8 cellular contexts compared by ENCODE assay signal in genomic region chr12:22627351-22627750, GRCh38. TPM values are rescaled to one million over a fixed set of nuclear protein-coding genes. Genes with fewer than 3 reads are reported as not detected.
DNase-seq lines count a peak whose midpoint lies in the region; ATAC-seq and TF ChIP-seq lines count a peak whose summit lies in the region.

No MANE protein-coding gene starts in this region.

- peak overlapping the region; percentile 49 to 61 for H3K4me3 Mint-ChIP-seq in CD14-positive monocyte
- H3K4me3 Mint-ChIP-seq in naive thymus-derived CD8-positive, alpha-beta T cell: peak overlapping the region; percentile 58 to 98 (median 78)

- peaks cover 7 to 10% of the 10 kb centered on the region in 2 donors for H3K36me3 Mint-ChIP-seq in CD14-positive monocyte
- peaks cover 0 to 15% (median 0%) of the 10 kb centered on the region in 3 donors for H3K36me3 Mint-ChIP-seq in naive thymus-derived CD8-positive, alpha-beta T cell

- no peak overlapping the region for H2AFZ ChIP-seq in Loucy (ENCODE audit: low read length)
- no peak overlapping the region for H2AFZ ChIP-seq in trophoblast cell (ENCODE audit: insufficient read depth, low read length, poor library complexity)

- H3K79me1 ChIP-seq in trophoblast cell (ENCODE audit: low read length): peaks cover 8% of the 10 kb centered on the region

- no peak overlapping the region for H4K12ac ChIP-seq in trophoblast cell (ENCODE audit: low read depth, low read length)

- H3K9me3 Mint-ChIP-seq in CD14-positive monocyte: peaks cover 0 to 2% (median 0%) of the 10 kb centered on the region in 7 donors
- no peaks in the 10 kb centered on the region for H3K9me3 Mint-ChIP-seq in naive thymus-derived CD8-positive, alpha-beta T cell

- no peak overlapping the region for H3K14ac ChIP-seq in trophoblast cell (ENCODE audit: low read length)

- H3K4me1 Mint-ChIP-seq in CD14-positive monocyte: peaks cover 40% of the 10 kb centered on the region
- peaks cover 18 to 65% (median 54%) of the 10 kb centered on the region in 4 donors for H3K4me1 Mint-ChIP-seq in naive thymus-derived CD8-positive, alpha-beta T cell

- H4K91ac ChIP-seq in trophoblast cell (ENCODE audit: low read depth, low read length): no peak overlapping the region

- no peak overlapping the region for H3K4ac ChIP-seq in trophoblast cell (ENCODE audit: low read depth, low read length)

- H3K27me3 ChIP-seq in Loucy (ENCODE audit: insufficient read depth, low read length, poor library complexity, severe bottlenecking): no peaks in the 10 kb centered on the region
- no peaks in the 10 kb centered on the region for H3K27me3 ChIP-seq in colonic mucosa
- no peaks in the 10 kb centered on the region for H3K27me3 ChIP-seq in trophoblast cell (ENCODE audit: insufficient read depth, low read length)

- intact Hi-C loops in CD14-positive monocyte (cut with micrococcal nuclease) (loop anchor here (5.0 kb wide), 1 partner anchor 85 kb away; the partner anchor contains the start of gene C2CD5 (in 2 of the 2)), colonic mucosa (cut with DNase I) (no loop called here)

- peak overlapping the region; percentile 20 for H3K27ac ChIP-seq in colonic mucosa
- no peak overlapping the region for H3K27ac ChIP-seq in trophoblast cell (ENCODE audit: low read depth, low read length)

- no peaks in the 10 kb centered on the region for H3F3A ChIP-seq in Loucy (ENCODE audit: low read depth)

- TF ChIP-seq CTCF in CD14-positive monocyte (IDR thresholded peaks at IDR 0.05) (no peak), Loucy (conservative IDR thresholded peaks at IDR 0.05; ENCODE audit: low read length) (no peak), colonic mucosa (IDR thresholded peaks at IDR 0.05) (no peak)

- no peak overlapping the region for H3K23ac ChIP-seq in trophoblast cell (ENCODE audit: low read length)

- peaks cover 70% of the 10 kb centered on the region for H4K20me1 ChIP-seq in Loucy (ENCODE audit: insufficient read depth, low read length, poor library complexity, severe bottlenecking)

- H3K4me2 ChIP-seq in Loucy (ENCODE audit: low read depth, low read length, poor library complexity, severe bottlenecking) (peak overlapping the region; percentile 94), trophoblast cell (ENCODE audit: low read length) (no peak overlapping the region)

- H3K4me3 ChIP-seq in Loucy (ENCODE audit: low read length, poor library complexity, severe bottlenecking) (peak overlapping the region; percentile 79), colonic mucosa (peak overlapping the region; percentile 66), trophoblast cell (ENCODE audit: low read depth, low read length) (no peak overlapping the region)

- DNase-seq in CD14-positive monocyte (ENCODE audit: low spot score): no peak
- DNase-seq in colonic mucosa: no peak
- no peak for DNase-seq in naive thymus-derived CD8-positive, alpha-beta T cell
- DNase-seq in AG08395 (ENCODE audit: low spot score): no peak
- DNase-seq in glomerular visceral epithelial cell (ENCODE audit: extremely low spot score): no peak
- DNase-seq in trophoblast cell: no peak

- H3K36me3 ChIP-seq in Loucy (ENCODE audit: insufficient read depth, low read length) (no peaks in the 10 kb centered on the region), colonic mucosa (no peaks in the 10 kb centered on the region), trophoblast cell (ENCODE audit: control insufficient read depth in 1 of 2, insufficient read depth in 2 of 2, low read length in 2 of 2) (peaks cover 0 to under 1% of the 10 kb centered on the region in 2 experiments)

- H3K4me1 ChIP-seq in Loucy (ENCODE audit: insufficient read depth, low read length, poor library complexity, severe bottlenecking): peaks cover 47% of the 10 kb centered on the region
- H3K4me1 ChIP-seq in colonic mucosa: no peaks in the 10 kb centered on the region
- H3K4me1 ChIP-seq in trophoblast cell (ENCODE audit: control insufficient read depth in 1 of 2, insufficient read depth in 2 of 2, low read length in 2 of 2): no peaks in the 10 kb centered on the region

- H3K9ac ChIP-seq in Loucy (ENCODE audit: low read depth, low read length, poor library complexity, severe bottlenecking) (peak overlapping the region; percentile 84), colonic mucosa (ENCODE audit: low read depth in 2 of 2, low read length in 2 of 2) (peak overlapping the region; percentile 27 to 71), trophoblast cell (ENCODE audit: low read length) (no peak overlapping the region)

- no peak overlapping the region for H2AK5ac ChIP-seq in trophoblast cell (ENCODE audit: low read length)

- no peak for ATAC-seq in naive thymus-derived CD8-positive, alpha-beta T cell
- no peak for ATAC-seq in GM21737 (IDR thresholded peaks at IDR 0.05; ENCODE audit: unreplicated experiment)

- WGBS in trophoblast cell (ENCODE audit: extremely low coverage, insufficient coverage, insufficient read length): no CpG with 5 or more reads among the region's 3 CpGs

- no peak overlapping the region for H4K8ac ChIP-seq in trophoblast cell (ENCODE audit: low read depth, low read length)

- H3K27ac Mint-ChIP-seq in CD14-positive monocyte: peak overlapping the region in 4 of 7 donors; percentile 23 to 96 (median 82)
- peak overlapping the region in 9 of 10 donors; percentile 57 to 93 (median 71) for H3K27ac Mint-ChIP-seq in naive thymus-derived CD8-positive, alpha-beta T cell

- H3K79me2 ChIP-seq in Loucy (ENCODE audit: insufficient read depth, low read length): peaks cover 72% of the 10 kb centered on the region
- peaks cover 9% of the 10 kb centered on the region for H3K79me2 ChIP-seq in trophoblast cell (ENCODE audit: control insufficient read depth, insufficient read depth, low read length, poor library complexity)

- H2BK5ac ChIP-seq in trophoblast cell (ENCODE audit: low read depth, low read length, poor library complexity): no peak overlapping the region

- H3K9me2 ChIP-seq in Loucy (replicated peaks; ENCODE audit: low read depth, low read length): no peaks in the 10 kb centered on the region

- no peak overlapping the region for H2BK12ac ChIP-seq in trophoblast cell (ENCODE audit: low read length)

- H3K9me3 ChIP-seq in Loucy (ENCODE audit: insufficient read depth, low read depth, low read length) (no peaks in the 10 kb centered on the region), colonic mucosa (no peaks in the 10 kb centered on the region), trophoblast cell (ENCODE audit: insufficient read depth, low read depth, low read length) (no peaks in the 10 kb centered on the region)

- H3K27me3 Mint-ChIP-seq in CD14-positive monocyte (ENCODE audit: low read depth in 3 of 3): peaks cover 0 to 4% (median 1%) of the 10 kb centered on the region in 3 donors
- H3K27me3 Mint-ChIP-seq in naive thymus-derived CD8-positive, alpha-beta T cell: peaks cover 0 to 3% (median 1%) of the 10 kb centered on the region in 5 donors

- POLR2A ChIA-PET in naive thymus-derived CD8-positive, alpha-beta T cell (lab: Charles Lee): interaction anchor here (2.3 kb wide), 1 partner anchor 83 kb away, joined by 5 read pairs; the partner anchor contains the start of gene C2CD5

- no peak overlapping the region for H2BK120ac ChIP-seq in trophoblast cell (ENCODE audit: insufficient read depth, low read length, poor library complexity)

- no peak overlapping the region for H3K18ac ChIP-seq in trophoblast cell (ENCODE audit: low read length)

RNA-seq across cellular contexts. Expression of gene ETNK1, which starts 2.4 kb away (rescaled TPM):
- 10 to 100 TPM; 16.5 to 17.3 TPM for polyA plus RNA-seq in CD14-positive monocyte
- 100 to 1,000 TPM in 1 of 2 donors, 10 to 100 TPM in 1; 82.4 to 115 TPM for total RNA-seq in colonic mucosa
- total RNA-seq in naive thymus-derived CD8-positive, alpha-beta T cell: 10 to 100 TPM; 60.8 to 76.8 TPM
- 10 to 100 TPM; 13.7 to 14.3 (median 14.0) TPM for polyA plus RNA-seq in naive thymus-derived CD8-positive, alpha-beta T cell
- 17.1 and 19.7 TPM in 2 replicates for polyA plus RNA-seq in trophoblast cell (2013)
